21 cellular contexts compared by ENCODE assay signal in the genomic region with DNA sequence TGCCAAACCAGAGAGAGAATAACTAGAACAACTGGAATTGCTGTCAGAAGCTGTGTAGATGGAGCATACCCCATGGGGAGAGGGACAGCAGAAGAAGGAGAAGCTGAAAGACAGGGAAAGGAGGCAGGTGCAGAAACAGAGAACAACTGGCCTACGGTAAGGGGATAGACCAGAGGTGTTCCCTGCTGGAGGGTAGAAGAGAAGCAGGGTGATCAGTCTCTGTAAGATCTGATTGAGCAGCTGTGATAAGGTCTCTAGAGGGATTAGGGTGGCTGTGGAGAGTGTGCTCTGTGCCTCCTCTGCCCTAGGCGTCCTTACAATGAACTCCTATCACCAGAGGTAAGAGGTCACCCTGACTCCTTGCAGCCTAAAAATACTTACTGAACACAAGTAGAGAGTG. TPM values are rescaled to one million over a fixed set of nuclear protein-coding genes. Genes with fewer than 3 reads are reported as not detected.
"Had no signal": no experiment of that assay in that cellular context is flagged by ENCODE, and none has a peak within 500 bp of the region (broad histone marks: within the 10 kb centered on the region; RNA-seq: fewer than 3 reads in every experiment).

No MANE protein-coding gene starts in this region.

- H3K9me3 ChIP-seq: SK-N-SH had no signal

- H3K27ac ChIP-seq: HL-60 had no signal

- DNase-seq: KBM-7, MV-4-11, NCI-H1048, NCI-H1105 treated with DMSO at 0.1 percent for 48 hours, NCI-H1417 treated with DMSO at 0.1 percent for 48 hours, NCI-H187, NCI-H2029, NCI-H2081 treated with DMSO at 0.1 percent for 48 hours, NCI-H2171 treated with DMSO at 0.1 percent for 48 hours, NCI-H345, NCI-H446 treated with DMSO at 0.1 percent for 48 hours, NCI-H510A treated with DMSO at 0.1 percent for 48 hours, Right ventricle myocardium superior, RPMI8226, SIG-M5, SK-N-SH, T-helper 1 cell had no signal

RNA-seq across cellular contexts. Expression of a gene that starts 33.8 kb away (rescaled TPM):
- total RNA-seq: LHCN-M2, MCF 10A, Right ventricle myocardium superior, SK-MEL-5 had no signal
